ENCODE assay signal across 19 cellular contexts in genomic region chr4:8205241-8205707, GRCh38. TPM values are rescaled to one million over a fixed set of nuclear protein-coding genes. Genes with fewer than 3 reads are reported as not detected.
DNase-seq lines count a peak whose midpoint lies in the region; TF ChIP-seq lines count a peak whose summit lies in the region.
"Had no signal": no experiment of that assay in that cellular context is flagged by ENCODE, and none has a peak within 500 bp of the region (broad histone marks: within the 10 kb centered on the region; RNA-seq: fewer than 3 reads in every experiment).

No MANE protein-coding gene starts in this region.

- H3K36me3 Mint-ChIP-seq in MCF 10A (ENCODE audit: insufficient read depth, unreplicated experiment): peaks cover 4% of the 10 kb centered on the region
- H3K36me3 Mint-ChIP-seq: neural progenitor cell had no signal

- CTCF ChIA-PET in mammary epithelial cell (lab: Charles Lee; ENCODE audit: low non-redundant PET) (no interaction called here), MCF 10A (lab: Yijun Ruan, JAX) (interaction anchor here (1.0 kb wide), 1 partner anchor 198 kb away, joined by 3 read pairs; no protein-coding TSS in a partner anchor)

- TF ChIP-seq CTCF in mammary epithelial cell (conservative IDR thresholded peaks at IDR 0.05 in 1 of 2, IDR thresholded peaks at IDR 0.05 in 1 of 2; ENCODE audit: extremely low read depth in 1 of 2, insufficient read depth in 1 of 2, low read depth in 1 of 2, low read length in 2 of 2): no peak
- TF ChIP-seq CTCF in MCF 10A (IDR thresholded peaks at IDR 0.05; ENCODE audit: unreplicated experiment): no peak
- TF ChIP-seq CTCF in OCI-LY1 (IDR thresholded peaks at IDR 0.05; ENCODE audit: low read length): no peak
- no peak for TF ChIP-seq CTCF in fibroblast of the aortic adventitia (IDR thresholded peaks at IDR 0.05; ENCODE audit: insufficient read depth, low read length)
- no peak for TF ChIP-seq CTCF in coronary artery (IDR thresholded peaks at IDR 0.05)

- H2AFZ ChIP-seq in mammary epithelial cell (ENCODE audit: low read depth, low read length) (no peak overlapping the region), OCI-LY1 (ENCODE audit: low read length) (no peak overlapping the region)
- H2AFZ ChIP-seq: neural progenitor cell had no signal

- no peaks in the 10 kb centered on the region for H3F3A ChIP-seq in OCI-LY1 (ENCODE audit: insufficient read depth, low read length)

- peaks cover 66% of the 10 kb centered on the region for H3K4me1 ChIP-seq in mammary epithelial cell (ENCODE audit: insufficient read depth, low read length)
- peaks cover 37% of the 10 kb centered on the region for H3K4me1 ChIP-seq in OCI-LY1 (ENCODE audit: insufficient read depth, low read length, severe bottlenecking)
- H3K4me1 ChIP-seq: neural progenitor cell had no signal

- H3K9me3 Mint-ChIP-seq in MCF 10A (ENCODE audit: unreplicated experiment): no peaks in the 10 kb centered on the region
- H3K9me3 Mint-ChIP-seq: activated naive CD4-positive, alpha-beta T cell treated with anti-CD3 and anti-CD28 coated beads for 36 hours; neural progenitor cell; T-helper 1 cell treated with Interleukin-12 subunit alpha and Interleukin-12 subunit beta and Interleukin-4 antibody, amounts not matched to agents 30 μg/mL and 1 μg/mL, for 36 hours had no signal

- intact Hi-C loops in mammary epithelial cell (cut with micrococcal nuclease) (no loop called here), MCF 10A (cut with micrococcal nuclease) (no loop called here)

- H3K4me3 ChIP-seq in mammary epithelial cell (replicated peaks in 1 of 3; ENCODE audit: insufficient read depth in 1 of 3, low read depth in 2 of 3, low read length in 3 of 3) (no peak overlapping the region), OCI-LY1 (ENCODE audit: low read depth, low read length, poor library complexity, severe bottlenecking) (no peak overlapping the region), fibroblast of the aortic adventitia (ENCODE audit: low read depth, low read length) (no peak overlapping the region), coronary artery (no peak overlapping the region)
- H3K4me3 ChIP-seq: heart right ventricle, K562, neural progenitor cell had no signal

- POLR2A ChIA-PET in MCF 10A (lab: Yijun Ruan, JAX): no interaction called here

- in situ Hi-C loops in mammary epithelial cell (cut with MboI; ENCODE audit: low sequenced_read_pairs in 2 of 2): no loop called here

- DNase-seq in mammary epithelial cell (peak; percentile 29), MCF 10A (ENCODE audit: unreplicated experiment) (no peak), fibroblast of the aortic adventitia (ENCODE audit: low read depth) (peak; percentile 31), epidermal melanocyte (ENCODE audit: insufficient read length, low spot score) (no peak), coronary artery (ENCODE audit: low spot score) (no peak), RPMI8226 (no peak)
- no peak for DNase-seq in activated CD4-positive, alpha-beta T cell treated with anti-CD3 and anti-CD28 coated beads, Interleukin-2, amount 50 U/mL, for 1 hour
- DNase-seq: activated CD4-positive, alpha-beta T cell treated with anti-CD3 and anti-CD28 coated beads for 4 hours; activated naive CD4-positive, alpha-beta T cell treated with anti-CD3 and anti-CD28 coated beads for 36 hours; Caco-2; H7; heart right ventricle; islet precursor cell; NCI-H1436 treated with DMSO at 0.1 percent for 48 hours; NCI-H446 treated with DMSO at 0.1 percent for 48 hours had no signal

- no peaks in the 10 kb centered on the region for H3K27me3 ChIP-seq in mammary epithelial cell (ENCODE audit: insufficient read depth, low read length)
- no peaks in the 10 kb centered on the region for H3K27me3 ChIP-seq in OCI-LY1 (ENCODE audit: insufficient read depth, low read length)
- H3K27me3 ChIP-seq: heart right ventricle, neural progenitor cell had no signal

- H3K4me1 Mint-ChIP-seq in MCF 10A (ENCODE audit: insufficient read depth, unreplicated experiment): peaks cover 22% of the 10 kb centered on the region

- no peak overlapping the region for H3K27ac Mint-ChIP-seq in MCF 10A (ENCODE audit: low read depth, unreplicated experiment)
- H3K27ac Mint-ChIP-seq: activated naive CD4-positive, alpha-beta T cell treated with anti-CD3 and anti-CD28 coated beads for 36 hours; T-helper 1 cell treated with Interleukin-12 subunit alpha and Interleukin-12 subunit beta and Interleukin-4 antibody, amounts not matched to agents 30 μg/mL and 1 μg/mL, for 36 hours had no signal

- H3K4me3 Mint-ChIP-seq in MCF 10A (ENCODE audit: unreplicated experiment): no peak overlapping the region
- H3K4me3 Mint-ChIP-seq: activated naive CD4-positive, alpha-beta T cell treated with anti-CD3 and anti-CD28 coated beads for 36 hours; neural progenitor cell; T-helper 1 cell treated with Interleukin-12 subunit alpha and Interleukin-12 subunit beta and Interleukin-4 antibody, amounts not matched to agents 30 μg/mL and 1 μg/mL, for 36 hours had no signal

- H3K9ac ChIP-seq in mammary epithelial cell (ENCODE audit: insufficient read depth, low read length) (peak overlapping the region; percentile 45), OCI-LY1 (ENCODE audit: low read length) (no peak overlapping the region)
- H3K9ac ChIP-seq: neural progenitor cell had no signal

- dilution Hi-C loops in mammary epithelial cell (cut with HindIII; ENCODE audit: low sequenced_read_pairs): no loop called here

- no peaks in the 10 kb centered on the region for H3K27me3 Mint-ChIP-seq in MCF 10A (ENCODE audit: insufficient read depth, unreplicated experiment)

- H3K36me3 ChIP-seq in mammary epithelial cell (ENCODE audit: insufficient read depth, low read length): peaks cover 36% of the 10 kb centered on the region
- H3K36me3 ChIP-seq in OCI-LY1 (ENCODE audit: insufficient read depth, low read length): no peaks in the 10 kb centered on the region
- H3K36me3 ChIP-seq: neural progenitor cell had no signal

- H3K79me2 ChIP-seq in mammary epithelial cell (ENCODE audit: insufficient read depth, low read length) (peaks cover 95% of the 10 kb centered on the region), OCI-LY1 (ENCODE audit: insufficient read depth, low read length) (no peaks in the 10 kb centered on the region)

- BruUV-seq in mammary epithelial cell (replicated peaks; lab: Mats Ljungman, UMichigan) (no TSS peak), MCF 10A (replicated peaks; lab: Mats Ljungman, UMichigan) (no TSS peak)

- H3K4me2 ChIP-seq in mammary epithelial cell (ENCODE audit: insufficient read depth, low read depth, low read length) (peak overlapping the region; percentile 79), OCI-LY1 (ENCODE audit: low read length) (no peak overlapping the region)
- H3K4me2 ChIP-seq: neural progenitor cell had no signal

- H3K9me3 ChIP-seq in mammary epithelial cell (replicated peaks; ENCODE audit: insufficient read depth, low read length) (no peaks in the 10 kb centered on the region), OCI-LY1 (ENCODE audit: low read length) (no peaks in the 10 kb centered on the region)
- H3K9me3 ChIP-seq: Caco-2, heart right ventricle had no signal

- H3K9me2 ChIP-seq in OCI-LY1 (ENCODE audit: low read depth, low read length): no peaks in the 10 kb centered on the region

- WGBS in mammary epithelial cell (ENCODE audit: low coverage, missing lambda C conversion rate): 64% methylated on average over 9 of the region's 19 CpGs

- H3K27ac ChIP-seq in mammary epithelial cell (ENCODE audit: insufficient read depth, low read depth, low read length) (peak overlapping the region; percentile 85), OCI-LY1 (ENCODE audit: low read depth, low read length, poor library complexity, severe bottlenecking) (peak overlapping the region; percentile 30), coronary artery (peak overlapping the region in 1 of 2 donors; percentile 32)
- H3K27ac ChIP-seq: heart right ventricle, neural progenitor cell had no signal

- H4K20me1 ChIP-seq in mammary epithelial cell (ENCODE audit: insufficient read depth, low read length): peaks cover 3% of the 10 kb centered on the region
- H4K20me1 ChIP-seq in OCI-LY1 (ENCODE audit: insufficient read depth, low read length): no peaks in the 10 kb centered on the region

RNA-seq across cellular contexts. Expression of gene SH3TC1, which starts 6.2 kb away (rescaled TPM):
- total RNA-seq in mammary epithelial cell (100 to 1,000 TPM in 1 of 2 donors, 10 to 100 TPM in 1; 70.8 to 138 TPM), MCF 10A (2022) (20.4 and 28.8 TPM in 2 replicates), fibroblast of the aortic adventitia (ENCODE audit: low replicate concordance) (0.41 and 1.5 TPM in 2 replicates)
- polyA plus RNA-seq in mammary epithelial cell: 37.7 TPM
- polyA minus RNA-seq in mammary epithelial cell: 62.5 TPM

RNA-seq across cellular contexts. Expression of gene ABLIM2, which starts 46.7 kb away (rescaled TPM):
- total RNA-seq in mammary epithelial cell (under 1 TPM; 0.28 to 0.67 TPM), MCF 10A (2022) (5.3 and 5.4 TPM in 2 replicates), fibroblast of the aortic adventitia (ENCODE audit: low replicate concordance) (under 0.01 TPM in 1 of 2 replicates, not detected in the other)
- 0.87 TPM for polyA plus RNA-seq in mammary epithelial cell
- 3.9 TPM for polyA minus RNA-seq in mammary epithelial cell
- total RNA-seq: K562 had no signal
- polyA plus RNA-seq: K562 had no signal

Comparison
In these comparisons a context has a peak if more than half of its experiments do, and no peak if none do; other contexts are left out.
1. DNase-seq: peak in mammary epithelial cell (single experiment) and fibroblast of the aortic adventitia (single experiment); none in MCF 10A (single experiment), epidermal melanocyte (single experiment), activated CD4-positive, alpha-beta T cell treated with anti-CD3 and anti-CD28 coated beads, Interleukin-2, amount 50 U/mL, for 1 hour (single experiment), coronary artery (single experiment) and RPMI8226 (single experiment).